Comparison of ENCODE assay signal across 8 cellular contexts in genomic region chr15:90414408-90415028, GRCh38. TPM values are rescaled to one million over a fixed set of nuclear protein-coding genes. Genes with fewer than 3 reads are reported as not detected.
DNase-seq lines count a peak whose midpoint lies in the region; ATAC-seq and TF ChIP-seq lines count a peak whose summit lies in the region.

No MANE protein-coding gene starts in this region.

- H3K27me3 ChIP-seq in PC-9 (ENCODE audit: insufficient read depth, low read depth) (no peaks in the 10 kb centered on the region), neutrophil (no peaks in the 10 kb centered on the region)

- peaks cover 91% of the 10 kb centered on the region for H3K79me2 ChIP-seq in PC-9 (ENCODE audit: low read depth)

- no peak for TF ChIP-seq CTCF in CD14-positive monocyte (IDR thresholded peaks at IDR 0.05)
- no peak for TF ChIP-seq CTCF in PC-9 (conservative IDR thresholded peaks at IDR 0.05)
- no peak for TF ChIP-seq CTCF in neutrophil (IDR thresholded peaks at IDR 0.05)

- peaks cover 0 to 7% (median 3%) of the 10 kb centered on the region in 7 donors for H3K9me3 Mint-ChIP-seq in CD14-positive monocyte
- H3K9me3 Mint-ChIP-seq in central memory CD8-positive, alpha-beta T cell = no peaks in the 10 kb centered on the region

- H3K27ac Mint-ChIP-seq in CD14-positive monocyte = peak overlapping the region; percentile 82 to 97 (median 95)
- H3K27ac Mint-ChIP-seq in central memory CD8-positive, alpha-beta T cell (ENCODE audit: low read depth) = peak overlapping the region; percentile 71

- peak overlapping the region; percentile 87 for H3K27ac ChIP-seq in PC-9
- peak overlapping the region; percentile 81 for H3K27ac ChIP-seq in neutrophil

- intact Hi-C loops in CD14-positive monocyte (cut with micrococcal nuclease) = loop anchor here in 1 of 2 donors (10.0 kb wide), 1 partner anchor 50 kb away; no protein-coding TSS in a partner anchor
- intact Hi-C loops in PC-9 (cut with micrococcal nuclease; ENCODE audit: unreplicated experiment) = no loop called here

- POLR2A ChIA-PET in PC-9 (lab: Charles Lee; ENCODE audit: unreplicated experiment) = interaction anchor here (0.7 kb wide), 1 partner anchor 784 kb away, joined by 7 read pairs; no protein-coding TSS in a partner anchor

- peaks cover 62% of the 10 kb centered on the region for H3K4me1 ChIP-seq in PC-9 (replicated peaks; ENCODE audit: insufficient read depth)
- H3K4me1 ChIP-seq in neutrophil (ENCODE audit: control insufficient read depth in 1 of 2, insufficient read depth in 1 of 2, low read depth in 1 of 2, low read length in 1 of 2) = peaks cover 56 to 63% of the 10 kb centered on the region in 2 experiments

- DNase-seq in CD14-positive monocyte (ENCODE audit: low spot score) (no peak), PC-9 (no peak), NCI-H1048 (lab: John Stamatoyannopoulos, UW) (no peak), germinal center (ENCODE audit: low spot score) (no peak)
- DNase-seq in central memory CD8-positive, alpha-beta T cell (ENCODE audit: low spot score in 2 of 2) = no peak

- peaks cover 81% of the 10 kb centered on the region for H3K4me1 Mint-ChIP-seq in CD14-positive monocyte
- H3K4me1 Mint-ChIP-seq in central memory CD8-positive, alpha-beta T cell = peaks cover 83% of the 10 kb centered on the region

- H3K4me3 ChIP-seq in PC-9 (no peak overlapping the region), neutrophil (ENCODE audit: low read depth in 1 of 2, low read length in 1 of 2) (peak overlapping the region; percentile 16 to 18)

- H3K4me2 ChIP-seq in PC-9 = peak overlapping the region; percentile 42

- no peak overlapping the region for H2AFZ ChIP-seq in PC-9

- H3F3A ChIP-seq in PC-9 (ENCODE audit: insufficient read depth, low read depth) = peaks cover 57% of the 10 kb centered on the region

- H4K20me1 ChIP-seq in PC-9 (ENCODE audit: insufficient read depth) = no peaks in the 10 kb centered on the region

- no peak for ATAC-seq in central memory CD8-positive, alpha-beta T cell (replicated peaks; ENCODE audit: extremely low read depth, poor library complexity, severe bottlenecking)
- ATAC-seq in HG03139 (IDR thresholded peaks at IDR 0.05; ENCODE audit: unreplicated experiment) = no peak
- ATAC-seq in HG03460 (IDR thresholded peaks at IDR 0.05; ENCODE audit: unreplicated experiment) = no peak

- H3K9me3 ChIP-seq in PC-9 (ENCODE audit: insufficient read depth, low read depth) (no peaks in the 10 kb centered on the region), neutrophil (no peaks in the 10 kb centered on the region)

- CTCF ChIA-PET in PC-9 (lab: Charles Lee) = no interaction called here

- peak overlapping the region; percentile 21 to 79 for H3K4me3 Mint-ChIP-seq in CD14-positive monocyte
- peak overlapping the region; percentile 62 for H3K4me3 Mint-ChIP-seq in central memory CD8-positive, alpha-beta T cell

- no TSS peak for BruUV-seq in PC-9 (replicated peaks; lab: Mats Ljungman, UMichigan)

- H3K27me3 Mint-ChIP-seq in CD14-positive monocyte (ENCODE audit: low read depth in 3 of 3) = peaks cover 0 to 3% (median 0%) of the 10 kb centered on the region in 3 donors
- no peaks in the 10 kb centered on the region for H3K27me3 Mint-ChIP-seq in central memory CD8-positive, alpha-beta T cell

- H3K36me3 ChIP-seq in PC-9 (ENCODE audit: low read depth) = 0 out of 2 replicates have a peak, but pooled peaks cover 5% of the 10 kb centered on the region
- peaks cover 3% of the 10 kb centered on the region for H3K36me3 ChIP-seq in neutrophil

- no peaks in the 10 kb centered on the region for H3K9me2 ChIP-seq in PC-9 (ENCODE audit: insufficient read depth)

- peaks cover 21 to 27% of the 10 kb centered on the region in 2 donors for H3K36me3 Mint-ChIP-seq in CD14-positive monocyte
- peaks cover 11% of the 10 kb centered on the region for H3K36me3 Mint-ChIP-seq in central memory CD8-positive, alpha-beta T cell (ENCODE audit: insufficient read depth)

RNA-seq across cellular contexts. Expression of gene IQGAP1, which starts 26.5 kb away (rescaled TPM):
- polyA plus RNA-seq in CD14-positive monocyte = 100 to 1,000 TPM; 207 to 276 TPM
- total RNA-seq in PC-9 (2021) = 113 and 164 TPM in 2 replicates
